In genomic region chr17:79428988-79429387, GRCh38 we compare ENCODE assay signal across 8 cellular contexts.
"Had no signal": no experiment of that assay in that cellular context is flagged by ENCODE, and none has a peak within 500 bp of the region (broad histone marks: within the 10 kb centered on the region; RNA-seq: fewer than 3 reads in every experiment).

No MANE protein-coding gene starts in this region.

- H3K27ac ChIP-seq: GM23248, HL-60 had no signal

- H3K4me1 ChIP-seq: HAP-1 had no signal

- H3K9ac ChIP-seq: GM23248 had no signal

- H2AFZ ChIP-seq: GM23248 had no signal

- H3K36me3 ChIP-seq: HAP-1 had no signal

- H3K4me3 ChIP-seq: GM23248, HAP-1, K562 had no signal

- H3K9me3 ChIP-seq: HAP-1 had no signal

- H3K4me3 Mint-ChIP-seq: HFFc6 had no signal

- H3K27ac Mint-ChIP-seq: HFFc6 had no signal

- DNase-seq: GM23248, GOT3, H7, HFFc6, IMR-90 had no signal
